ENCODE assay signal across 9 cellular contexts in the genomic region with DNA sequence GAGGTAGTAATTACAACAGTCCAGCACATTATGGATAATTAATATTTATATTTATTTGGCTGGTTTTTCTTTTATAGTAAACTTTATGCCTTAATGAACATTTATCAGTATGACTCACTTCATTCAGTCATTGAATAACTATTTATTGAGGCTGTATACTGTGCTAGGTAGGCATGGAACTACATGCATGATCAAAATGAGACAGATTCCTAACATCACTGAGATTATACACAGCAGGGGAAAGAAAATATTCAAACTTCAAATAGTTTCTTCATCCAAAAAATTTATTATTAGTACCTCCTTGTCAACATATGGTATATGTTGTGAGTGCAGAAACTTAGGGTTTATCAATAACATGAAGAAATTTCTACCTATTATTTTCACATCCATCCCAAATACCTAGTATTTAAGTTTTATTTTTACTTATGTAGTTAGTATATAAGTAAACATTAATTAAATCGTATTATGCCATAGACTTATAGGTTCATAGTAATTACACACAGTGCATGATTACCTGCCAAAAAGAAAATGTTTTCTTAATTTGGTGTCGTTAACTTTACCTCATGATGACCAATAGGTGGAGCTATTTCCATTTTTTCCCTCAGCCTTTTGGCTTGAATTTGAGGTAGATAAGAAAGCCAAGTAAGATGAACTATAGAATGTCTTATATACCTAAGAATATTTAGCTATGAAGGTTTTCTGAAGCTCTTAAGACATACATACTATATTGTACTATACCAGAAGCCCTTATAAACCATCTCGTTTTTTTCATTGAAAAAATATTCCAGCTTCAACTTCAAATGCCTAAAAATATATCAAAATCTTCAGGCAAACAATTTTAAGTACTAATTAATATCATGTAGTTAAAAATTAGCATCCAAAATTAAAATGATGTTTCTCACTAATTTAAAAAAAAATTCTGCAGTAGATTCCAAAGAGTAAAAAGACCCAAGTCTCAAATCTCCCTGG. TPM values are rescaled to one million over a fixed set of nuclear protein-coding genes. Genes with fewer than 3 reads are reported as not detected.
DNase-seq lines count a peak whose midpoint lies in the region; ATAC-seq, FAIRE-seq and TF ChIP-seq lines count a peak whose summit lies in the region.
"Had no signal": no experiment of that assay in that cellular context is flagged by ENCODE, and none has a peak within 500 bp of the region (broad histone marks: within the 10 kb centered on the region; RNA-seq: fewer than 3 reads in every experiment).

No MANE protein-coding gene starts in this region.

- no TSS peak for BruUV-seq in Panc1 (replicated peaks; lab: Mats Ljungman, UMichigan)

- H3K4me3 ChIP-seq in Panc1 (ENCODE audit: low read depth in 2 of 2, low read length in 2 of 2) (no peak overlapping the region), endodermal cell (ENCODE audit: low read length) (no peak overlapping the region), coronary artery (no peak overlapping the region)

- H3K9me3 Mint-ChIP-seq in endodermal cell: no peaks in the 10 kb centered on the region
- H3K9me3 Mint-ChIP-seq: T-helper 1 cell treated with Interleukin-12 subunit alpha and Interleukin-12 subunit beta and Interleukin-4 antibody, amounts not matched to agents 30 μg/mL and 1 μg/mL, for 36 hours had no signal

- H3K4me1 ChIP-seq in Panc1 (ENCODE audit: control insufficient read depth, insufficient read depth, low read length) (no peaks in the 10 kb centered on the region), endodermal cell (ENCODE audit: control insufficient read depth, insufficient read depth, low read length) (no peaks in the 10 kb centered on the region)

- ATAC-seq in GM21390 (IDR thresholded peaks at IDR 0.05; ENCODE audit: unreplicated experiment) (peak; percentile 76), Panc1 (peak; percentile 83)

- intact Hi-C loops in Panc1 (cut with micrococcal nuclease; ENCODE audit: unreplicated experiment): loop anchor here (1.0 kb wide), 1 partner anchor 229 kb away; no protein-coding TSS in a partner anchor

- H3K9me3 ChIP-seq in Panc1 (ENCODE audit: control insufficient read depth, insufficient read depth, low read depth, low read length) (no peaks in the 10 kb centered on the region), endodermal cell (ENCODE audit: control insufficient read depth, low read length) (no peaks in the 10 kb centered on the region)

- H3K4me3 Mint-ChIP-seq in endodermal cell: no peak overlapping the region
- H3K4me3 Mint-ChIP-seq: T-helper 1 cell treated with Interleukin-12 subunit alpha and Interleukin-12 subunit beta and Interleukin-4 antibody, amounts not matched to agents 30 μg/mL and 1 μg/mL, for 36 hours had no signal

- FAIRE-seq in HTR-8/SVneo (lab: Jason Lieb, UNC): no peak

- DNase-seq in DMS153 treated with DMSO at 0.1 percent for 48 hours (lab: John Stamatoyannopoulos, UW; ENCODE audit: unreplicated experiment) (peak; percentile 69), KG1 (lab: John Stamatoyannopoulos, UW) (peak; percentile 36), Panc1 (ENCODE audit: low read depth, low spot score) (peak; percentile 51), endodermal cell (no peak), myocyte (ENCODE audit: low read depth) (peak; percentile 69), coronary artery (ENCODE audit: low spot score) (no peak), HTR-8/SVneo (ENCODE audit: insufficient read length, low spot score) (no peak)

- in situ Hi-C loops in Panc1 (cut with HindIII; ENCODE audit: low pct_unique_long_range_greater_than_20kb, low sequenced_read_pairs): no loop called here

- H3K36me3 ChIP-seq in Panc1 (ENCODE audit: control insufficient read depth, insufficient read depth, low read length) (no peaks in the 10 kb centered on the region), endodermal cell (ENCODE audit: control insufficient read depth, insufficient read depth, low read length) (no peaks in the 10 kb centered on the region)

- WGBS in endodermal cell (ENCODE audit: insufficient coverage in 1 of 2, insufficient read length in 1 of 2), 2 experiments: 0% methylated on average over 1 to 2 of the region's 3 CpGs

- POLR2A ChIA-PET in Panc1 (lab: Charles Lee): no interaction called here

- no peaks in the 10 kb centered on the region for H3K4me1 Mint-ChIP-seq in endodermal cell

- TF ChIP-seq CTCF in Panc1 (IDR thresholded peaks at IDR 0.05) (peak; percentile 69; the same call in 1 of the 2 replicates), endodermal cell (conservative IDR thresholded peaks at IDR 0.05) (peak; percentile 90), coronary artery (IDR thresholded peaks at IDR 0.05) (no peak)

- no peaks in the 10 kb centered on the region for H3K36me3 Mint-ChIP-seq in endodermal cell (ENCODE audit: low read depth)

- no peaks in the 10 kb centered on the region for H3K27me3 Mint-ChIP-seq in endodermal cell (ENCODE audit: insufficient read depth)

- no peak overlapping the region for H3K27ac Mint-ChIP-seq in endodermal cell
- H3K27ac Mint-ChIP-seq: T-helper 1 cell treated with Interleukin-12 subunit alpha and Interleukin-12 subunit beta and Interleukin-4 antibody, amounts not matched to agents 30 μg/mL and 1 μg/mL, for 36 hours had no signal

- no peak overlapping the region for H3K9ac ChIP-seq in endodermal cell (ENCODE audit: extremely low read depth, low read length, poor library complexity, severe bottlenecking)

- H3K27ac ChIP-seq in Panc1 (ENCODE audit: low read length): peak overlapping the region; percentile 54; the same call in 1 of the 2 replicates
- H3K27ac ChIP-seq in endodermal cell (ENCODE audit: low read depth, low read length): no peak overlapping the region
- H3K27ac ChIP-seq in coronary artery: no peak overlapping the region

- H3K27me3 ChIP-seq in Panc1 (ENCODE audit: control insufficient read depth, insufficient read depth, low read length): no peaks in the 10 kb centered on the region
- no peaks in the 10 kb centered on the region for H3K27me3 ChIP-seq in endodermal cell (ENCODE audit: control insufficient read depth, insufficient read depth, low read length, poor library complexity, severe bottlenecking)

- CTCF ChIA-PET in Panc1 (lab: Charles Lee): interaction anchor here (0.6 to 1.1 kb wide), 3 partner anchors 30 to 352 kb away, joined by 3 to 5 read pairs (median 3); no protein-coding TSS in a partner anchor

RNA-seq across cellular contexts. Expression of gene TMEM30A, which starts 12.5 kb away (rescaled TPM):
- total RNA-seq in Panc1 (2021; ENCODE audit: unreplicated experiment): 130 TPM
- 43.5 TPM for polyA plus RNA-seq in Panc1 (2012; ENCODE audit: insufficient read length)
- total RNA-seq in endodermal cell: 10 to 100 TPM; 47.7 to 59.4 TPM
- polyA plus RNA-seq in endodermal cell (2013, experiment 1 of 2): 70.9 TPM
- 74.4 TPM for polyA plus RNA-seq in endodermal cell (2013, experiment 2 of 2)
- total RNA-seq in myocyte: 118 and 119 TPM in 2 replicates
- polyA plus RNA-seq in myocyte (2012): 68.6 TPM

RNA-seq across cellular contexts. Expression of gene COX7A2, which starts 53.5 kb away (rescaled TPM):
- total RNA-seq in Panc1 (2021; ENCODE audit: unreplicated experiment) (707 TPM), endodermal cell (100 to 1,000 TPM; 399 to 472 TPM), myocyte (260 and 1,028 TPM in 2 replicates)
- polyA plus RNA-seq in Panc1 (2012; ENCODE audit: insufficient read length): 412 TPM
- polyA plus RNA-seq in endodermal cell (2013, experiment 1 of 2): 241 TPM
- 240 TPM for polyA plus RNA-seq in endodermal cell (2013, experiment 2 of 2)
- 482 TPM for polyA plus RNA-seq in myocyte (2012)

Comparison
In these comparisons a context has a peak if more than half of its experiments do, and no peak if none do; other contexts are left out.
1. DNase-seq: peak in DMS153 treated with DMSO at 0.1 percent for 48 hours (single experiment), KG1 (single experiment), Panc1 (single experiment) and myocyte (single experiment); none in endodermal cell (single experiment), coronary artery (single experiment) and HTR-8/SVneo (single experiment).